ENCODE assay signal across 2 cellular contexts in the genomic region with DNA sequence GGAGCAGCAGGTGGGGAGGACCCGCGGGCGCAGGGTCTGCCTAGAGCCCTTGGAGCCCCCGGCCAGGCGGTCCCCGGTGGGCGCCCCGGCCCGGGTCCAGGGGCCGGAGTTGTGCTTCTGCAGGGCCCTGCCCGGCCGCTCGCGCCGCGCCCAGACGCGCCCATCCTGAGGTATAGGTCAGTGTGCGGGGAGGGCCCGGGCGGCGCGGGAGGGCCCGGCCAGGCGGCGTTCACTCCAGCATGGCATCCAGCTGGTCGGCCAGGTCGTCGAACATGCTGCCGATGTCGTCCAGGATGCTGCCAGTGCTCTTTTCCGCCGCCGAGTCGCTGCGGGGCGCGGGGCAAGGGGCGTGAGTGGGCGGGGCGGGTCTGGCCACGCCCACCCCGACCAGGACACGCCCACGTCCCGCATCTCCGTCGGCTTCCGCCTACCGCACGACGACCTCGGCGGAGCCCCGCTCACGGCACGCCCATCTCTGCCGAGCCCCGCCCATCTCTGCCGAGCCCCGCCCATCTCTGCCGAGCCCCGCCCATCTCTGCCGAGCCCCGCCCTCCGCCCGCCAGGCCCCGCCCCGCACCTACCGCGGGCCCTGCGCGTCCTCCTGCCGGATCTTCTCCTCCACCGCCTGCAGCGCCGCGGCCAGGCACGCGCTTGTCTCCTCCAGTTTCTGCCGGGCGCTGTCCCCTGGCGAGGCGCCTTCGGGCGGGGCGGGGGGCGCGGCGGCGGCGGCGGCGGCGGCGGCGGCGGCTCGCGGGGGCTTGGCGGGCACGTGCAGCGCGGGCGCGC.
TF ChIP-seq lines count a peak whose summit lies in the region.

No MANE protein-coding gene starts in this region.

TF ChIP-seq in HCT116, 20 proteins besides CTCF, POLR2A, EP300 and RAD21:
- TF ChIP-seq FOSL1 (IDR thresholded peaks at IDR 0.05; ENCODE audit: low read depth) (no peak), POLR2AphosphoS5 (IDR thresholded peaks at IDR 0.05; ENCODE audit: low read depth, low read length) (peak; percentile 45; the same call in 1 of the 2 replicates), ZNF274 (IDR thresholded peaks at IDR 0.05; ENCODE audit: low read depth, low read length) (no peak), SRF (IDR thresholded peaks at IDR 0.05; ENCODE audit: low read depth) (no peak), ZFX (IDR thresholded peaks at IDR 0.05) (no peak), CBX3 (IDR thresholded peaks at IDR 0.05; ENCODE audit: low read depth) (no peak), CEBPB (IDR thresholded peaks at IDR 0.05; ENCODE audit: low read depth) (no peak), TCF7L2 (IDR thresholded peaks at IDR 0.05; ENCODE audit: borderline replicate concordance, extremely low read depth, insufficient read depth, insufficient read length) (no peak), JUND (IDR thresholded peaks at IDR 0.05) (no peak), EZH2phosphoT487 (IDR thresholded peaks at IDR 0.05; ENCODE audit: borderline replicate concordance) (no peak), EGR1 (IDR thresholded peaks at IDR 0.05; ENCODE audit: low read depth) (peak; percentile 45; the same call in 1 of the 2 replicates), EZH2 (IDR thresholded peaks at IDR 0.05) (no peak), SIN3A (IDR thresholded peaks at IDR 0.05; ENCODE audit: low read depth) (no peak)
- TF ChIP-seq, protein P1, sequence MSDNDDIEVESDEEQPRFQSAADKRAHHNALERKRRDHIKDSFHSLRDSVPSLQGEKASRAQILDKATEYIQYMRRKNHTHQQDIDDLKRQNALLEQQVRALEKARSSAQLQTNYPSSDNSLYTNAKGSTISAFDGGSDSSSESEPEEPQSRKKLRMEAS (IDR thresholded peaks at IDR 0.05), result no peak
- TF ChIP-seq, protein P2, sequence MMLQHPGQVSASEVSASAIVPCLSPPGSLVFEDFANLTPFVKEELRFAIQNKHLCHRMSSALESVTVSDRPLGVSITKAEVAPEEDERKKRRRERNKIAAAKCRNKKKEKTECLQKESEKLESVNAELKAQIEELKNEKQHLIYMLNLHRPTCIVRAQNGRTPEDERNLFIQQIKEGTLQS (IDR thresholded peaks at IDR 0.05), result no peak
- TF ChIP-seq, protein P3, sequence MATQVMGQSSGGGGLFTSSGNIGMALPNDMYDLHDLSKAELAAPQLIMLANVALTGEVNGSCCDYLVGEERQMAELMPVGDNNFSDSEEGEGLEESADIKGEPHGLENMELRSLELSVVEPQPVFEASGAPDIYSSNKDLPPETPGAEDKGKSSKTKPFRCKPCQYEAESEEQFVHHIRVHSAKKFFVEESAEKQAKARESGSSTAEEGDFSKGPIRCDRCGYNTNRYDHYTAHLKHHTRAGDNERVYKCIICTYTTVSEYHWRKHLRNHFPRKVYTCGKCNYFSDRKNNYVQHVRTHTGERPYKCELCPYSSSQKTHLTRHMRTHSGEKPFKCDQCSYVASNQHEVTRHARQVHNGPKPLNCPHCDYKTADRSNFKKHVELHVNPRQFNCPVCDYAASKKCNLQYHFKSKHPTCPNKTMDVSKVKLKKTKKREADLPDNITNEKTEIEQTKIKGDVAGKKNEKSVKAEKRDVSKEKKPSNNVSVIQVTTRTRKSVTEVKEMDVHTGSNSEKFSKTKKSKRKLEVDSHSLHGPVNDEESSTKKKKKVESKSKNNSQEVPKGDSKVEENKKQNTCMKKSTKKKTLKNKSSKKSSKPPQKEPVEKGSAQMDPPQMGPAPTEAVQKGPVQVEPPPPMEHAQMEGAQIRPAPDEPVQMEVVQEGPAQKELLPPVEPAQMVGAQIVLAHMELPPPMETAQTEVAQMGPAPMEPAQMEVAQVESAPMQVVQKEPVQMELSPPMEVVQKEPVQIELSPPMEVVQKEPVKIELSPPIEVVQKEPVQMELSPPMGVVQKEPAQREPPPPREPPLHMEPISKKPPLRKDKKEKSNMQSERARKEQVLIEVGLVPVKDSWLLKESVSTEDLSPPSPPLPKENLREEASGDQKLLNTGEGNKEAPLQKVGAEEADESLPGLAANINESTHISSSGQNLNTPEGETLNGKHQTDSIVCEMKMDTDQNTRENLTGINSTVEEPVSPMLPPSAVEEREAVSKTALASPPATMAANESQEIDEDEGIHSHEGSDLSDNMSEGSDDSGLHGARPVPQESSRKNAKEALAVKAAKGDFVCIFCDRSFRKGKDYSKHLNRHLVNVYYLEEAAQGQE (IDR thresholded peaks at IDR 0.05; ENCODE audit: low read depth), result no peak

TF ChIP-seq in endothelial cell of umbilical vein, 7 proteins besides CTCF, POLR2A, EP300 and RAD21:
- no peak for TF ChIP-seq JUN (IDR thresholded peaks at IDR 0.05; ENCODE audit: borderline replicate concordance, insufficient read depth, insufficient read length, low read depth)
- no peak for TF ChIP-seq MYC (IDR thresholded peaks at IDR 0.05; ENCODE audit: low read depth, low read length)
- no peak for TF ChIP-seq FOS (IDR thresholded peaks at IDR 0.05; ENCODE audit: borderline replicate concordance, insufficient read depth, low read length)
- TF ChIP-seq GATA2 (IDR thresholded peaks at IDR 0.05; ENCODE audit: insufficient read depth, insufficient read length, low read depth, low read length), result no peak
- no peak for TF ChIP-seq EZH2 (IDR thresholded peaks at IDR 0.05; ENCODE audit: borderline replicate concordance, low read depth, low read length, severe bottlenecking)
- no peak for TF ChIP-seq POLR2AphosphoS5 (IDR thresholded peaks at IDR 0.05; ENCODE audit: insufficient read depth, low read depth, low read length)
- TF ChIP-seq, protein P1 (IDR thresholded peaks at IDR 0.05; ENCODE audit: insufficient read depth, insufficient read length), result no peak
TF ChIP-seq in endothelial cell of umbilical vein: peak in this region for 0.
